22 cellular contexts compared by ENCODE assay signal in the genomic region with DNA sequence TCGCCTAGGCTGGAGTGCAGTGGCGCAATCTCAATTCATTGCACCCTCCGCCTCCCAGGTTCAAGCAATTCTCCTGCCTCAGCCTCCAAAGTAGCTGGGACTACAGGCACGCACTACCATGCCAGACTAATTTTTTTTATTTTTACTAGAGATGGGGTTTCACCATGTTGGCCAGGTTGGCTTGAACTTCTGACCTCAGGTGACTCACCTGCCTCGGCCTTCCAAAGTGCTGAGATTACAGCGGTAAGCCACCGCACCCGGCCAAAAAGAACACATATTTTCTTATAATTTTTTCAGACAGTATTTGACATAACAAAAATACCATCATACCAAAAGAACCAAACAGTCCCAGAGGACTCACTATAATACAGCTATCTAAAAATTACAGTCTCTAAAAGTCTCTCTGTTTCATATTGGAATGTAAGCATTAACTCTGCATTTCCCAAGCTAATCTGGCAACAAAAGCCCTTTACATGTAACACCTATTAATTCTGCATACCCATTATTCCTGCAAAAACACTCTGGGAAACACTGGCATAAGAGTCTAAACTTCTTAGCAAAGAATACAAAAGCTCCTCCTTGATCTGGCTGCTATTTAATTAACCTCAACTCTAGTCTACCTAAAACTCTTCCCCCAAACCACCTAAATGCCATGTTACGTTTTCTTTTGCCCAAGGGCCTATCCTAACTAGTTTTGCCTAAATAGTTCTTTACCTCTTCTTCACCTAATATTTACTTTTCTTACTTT. TPM values are rescaled to one million over a fixed set of nuclear protein-coding genes. Genes with fewer than 3 reads are reported as not detected.
A peak's percentile ranks its signal among the peaks of the same experiment; 100 is the strongest.
DNase-seq lines count a peak whose midpoint lies in the region; ATAC-seq, FAIRE-seq and TF ChIP-seq lines count a peak whose summit lies in the region.
"Had no signal": no experiment of that assay in that cellular context is flagged by ENCODE, and none has a peak within 500 bp of the region (broad histone marks: within the 10 kb centered on the region; RNA-seq: fewer than 3 reads in every experiment).

No MANE protein-coding gene starts in this region.

- peaks cover 27% of the 10 kb centered on the region for H3K36me3 ChIP-seq in CD8-positive, alpha-beta memory T cell (ENCODE audit: insufficient read depth, low read length)
- peaks cover 63% of the 10 kb centered on the region for H3K36me3 ChIP-seq in astrocyte (ENCODE audit: insufficient read depth, low read length)
- H3K36me3 ChIP-seq: uterus had no signal

- no peak for FAIRE-seq in astrocyte (lab: Jason Lieb, UNC)
- FAIRE-seq: G401.6, kidney had no signal

- H3K79me2 ChIP-seq in astrocyte (ENCODE audit: insufficient read depth, low read length): peaks cover 30% of the 10 kb centered on the region

- H3K4me3 Mint-ChIP-seq in CD8-positive, alpha-beta memory T cell: no peak overlapping the region
- no peak overlapping the region for H3K4me3 Mint-ChIP-seq in astrocyte (ENCODE audit: unreplicated experiment)
- H3K4me3 Mint-ChIP-seq in CD4-positive, alpha-beta T cell: no peak overlapping the region
- H3K4me3 Mint-ChIP-seq: activated CD8-positive, alpha-beta T cell treated with anti-CD3 and anti-CD28 coated beads, Interleukin-2, amount 10 ng/mL, durations not matched to agents 7 days and 5 days; activated T-cell treated with anti-CD3 and anti-CD28 coated beads, Interleukin-2, amount 50 U/mL, for 72 hours; nephron had no signal

- H4K20me1 ChIP-seq in astrocyte (ENCODE audit: insufficient read depth, low read length): peaks cover 61% of the 10 kb centered on the region

- no peaks in the 10 kb centered on the region for H3K4me1 ChIP-seq in CD8-positive, alpha-beta memory T cell (ENCODE audit: insufficient read depth, low read length)
- H3K4me1 ChIP-seq in astrocyte (ENCODE audit: insufficient read depth, low read length): peaks cover 20% of the 10 kb centered on the region
- H3K4me1 ChIP-seq: uterus had no signal

- no peaks in the 10 kb centered on the region for H3K27me3 Mint-ChIP-seq in CD8-positive, alpha-beta memory T cell
- no peaks in the 10 kb centered on the region for H3K27me3 Mint-ChIP-seq in astrocyte (ENCODE audit: low read depth, unreplicated experiment)
- no peaks in the 10 kb centered on the region for H3K27me3 Mint-ChIP-seq in CD4-positive, alpha-beta T cell

- no peak overlapping the region for H3K9ac ChIP-seq in astrocyte (ENCODE audit: low read length)

- H3K9me3 Mint-ChIP-seq in CD8-positive, alpha-beta memory T cell: no peaks in the 10 kb centered on the region
- H3K9me3 Mint-ChIP-seq in astrocyte (ENCODE audit: unreplicated experiment): no peaks in the 10 kb centered on the region
- H3K9me3 Mint-ChIP-seq in CD4-positive, alpha-beta T cell: no peaks in the 10 kb centered on the region
- H3K9me3 Mint-ChIP-seq: activated T-cell treated with anti-CD3 and anti-CD28 coated beads, Interleukin-2, amount 50 U/mL, for 72 hours; nephron had no signal

- peak overlapping the region; percentile 8 for H3K4me2 ChIP-seq in astrocyte (ENCODE audit: low read length)

- no peak overlapping the region for H3K4me3 ChIP-seq in CD8-positive, alpha-beta memory T cell (ENCODE audit: low read length)
- no peak overlapping the region for H3K4me3 ChIP-seq in astrocyte (ENCODE audit: insufficient read depth, low read depth, low read length)
- H3K4me3 ChIP-seq: spleen, uterus had no signal

- H3K27ac ChIP-seq in CD8-positive, alpha-beta memory T cell (ENCODE audit: low read depth, low read length): no peak overlapping the region
- H3K27ac ChIP-seq in astrocyte (ENCODE audit: low read depth, low read length): no peak overlapping the region
- no peak overlapping the region for H3K27ac ChIP-seq in CD4-positive, alpha-beta T cell (ENCODE audit: low read depth, low read length)
- H3K27ac ChIP-seq: spleen, uterus had no signal

- peak overlapping the region in 5 of 8 donors; percentile 1 to 45 (median 16) for H3K27ac Mint-ChIP-seq in CD8-positive, alpha-beta memory T cell
- H3K27ac Mint-ChIP-seq in astrocyte (ENCODE audit: unreplicated experiment): peak overlapping the region; percentile 48
- no peak overlapping the region for H3K27ac Mint-ChIP-seq in CD4-positive, alpha-beta T cell
- H3K27ac Mint-ChIP-seq: activated CD8-positive, alpha-beta T cell treated with anti-CD3 and anti-CD28 coated beads, Interleukin-2, amount 10 ng/mL, durations not matched to agents 7 days and 5 days; activated T-cell treated with anti-CD3 and anti-CD28 coated beads, Interleukin-2, amount 50 U/mL, for 72 hours; nephron had no signal

- H2AFZ ChIP-seq in astrocyte (ENCODE audit: low read depth, low read length): no peak overlapping the region

- peak; percentile 31 for ATAC-seq in left lobe of liver
- no peak for ATAC-seq in CD4-positive, alpha-beta T cell (ENCODE audit: poor library complexity)
- ATAC-seq: activated CD8-positive, alpha-beta T cell treated with anti-CD3 and anti-CD28 coated beads, Interleukin-2, amount 10 ng/mL, durations not matched to agents 7 days and 5 days; activated T-cell treated with anti-CD3 and anti-CD28 coated beads, Interleukin-2, amount 50 U/mL, for 72 hours had no signal

- no peak for DNase-seq in CD8-positive, alpha-beta memory T cell
- DNase-seq in HT1080 (ENCODE audit: low read depth) (peak; percentile 13), astrocyte (ENCODE audit: low read depth) (peak; percentile 60), left lobe of liver (ENCODE audit: low spot score) (no peak), NCI-H187 treated with DMSO at 0.1 percent for 48 hours (lab: John Stamatoyannopoulos, UW) (no peak), NCI-H524 treated with DMSO at 0.1 percent for 48 hours (lab: John Stamatoyannopoulos, UW) (no peak), amygdala (lab: John Stamatoyannopoulos, UW) (no peak)
- no peak for DNase-seq in CD4-positive, alpha-beta T cell
- DNase-seq: activated CD8-positive, alpha-beta T cell treated with anti-CD3 and anti-CD28 coated beads, Interleukin-2, amount 10 ng/mL, durations not matched to agents 7 days and 5 days; activated T-cell treated with anti-CD3 and anti-CD28 coated beads, Interleukin-2, amount 50 U/mL, for 72 hours; central memory CD4-positive, alpha-beta T cell; effector memory CD4-positive, alpha-beta T cell; Karpas-422; kidney; NCI-H1417; RPMI8226; spleen; stimulated activated CD8-positive, alpha-beta memory T cell treated with anti-CD3 and anti-CD28 coated beads, Interleukin-4, amount 100 ng/mL, for 48 hours; substantia nigra; uterus had no signal

- peaks cover 0 to 79% (median 16%) of the 10 kb centered on the region in 3 donors for H3K36me3 Mint-ChIP-seq in CD8-positive, alpha-beta memory T cell
- H3K36me3 Mint-ChIP-seq in astrocyte (ENCODE audit: low read depth, unreplicated experiment): peaks cover 9% of the 10 kb centered on the region
- peaks cover 94% of the 10 kb centered on the region for H3K36me3 Mint-ChIP-seq in CD4-positive, alpha-beta T cell (ENCODE audit: low read depth)

- intact Hi-C loops in CD4-positive, alpha-beta T cell (cut with DNase I, micrococcal nuclease): loop anchor here in 1 of 2 experiments (10.0 kb wide), 1 partner anchor 47 kb away; no protein-coding TSS in a partner anchor

- no peaks in the 10 kb centered on the region for H3K9me3 ChIP-seq in CD8-positive, alpha-beta memory T cell (ENCODE audit: low read length)
- no peaks in the 10 kb centered on the region for H3K9me3 ChIP-seq in astrocyte (ENCODE audit: insufficient read depth, low read depth, low read length)
- H3K9me3 ChIP-seq in CD4-positive, alpha-beta T cell (ENCODE audit: control insufficient read depth, low read length): no peaks in the 10 kb centered on the region
- H3K9me3 ChIP-seq: spleen, uterus had no signal

- peaks cover 32 to 55% (median 53%) of the 10 kb centered on the region in 3 donors for H3K4me1 Mint-ChIP-seq in CD8-positive, alpha-beta memory T cell
- H3K4me1 Mint-ChIP-seq in astrocyte (ENCODE audit: low read depth, unreplicated experiment): peaks cover 21% of the 10 kb centered on the region
- H3K4me1 Mint-ChIP-seq in CD4-positive, alpha-beta T cell (ENCODE audit: low read depth): peaks cover 52% of the 10 kb centered on the region
- H3K4me1 Mint-ChIP-seq: nephron had no signal

- TF ChIP-seq CTCF in astrocyte (IDR thresholded peaks at IDR 0.05; ENCODE audit: insufficient read depth, low read depth, low read length): no peak
- no peak for TF ChIP-seq CTCF in CD4-positive, alpha-beta T cell (IDR thresholded peaks at IDR 0.05)

- CTCF ChIA-PET in CD8-positive, alpha-beta memory T cell (lab: Charles Lee): no interaction called here
- CTCF ChIA-PET in CD4-positive, alpha-beta T cell (lab: Charles Lee): interaction anchor here (1.3 kb wide), 1 partner anchor 23 kb away, joined by 3 read pairs; no protein-coding TSS in a partner anchor

- POLR2A ChIA-PET in CD8-positive, alpha-beta memory T cell (lab: Charles Lee): no interaction called here
- POLR2A ChIA-PET in CD4-positive, alpha-beta T cell (lab: Charles Lee): interaction anchor here (1.0 kb wide), 1 partner anchor 19 kb away, joined by 3 read pairs; no protein-coding TSS in a partner anchor

- H3K27me3 ChIP-seq in CD8-positive, alpha-beta memory T cell (ENCODE audit: insufficient read depth, low read length, poor library complexity, severe bottlenecking): no peaks in the 10 kb centered on the region
- no peaks in the 10 kb centered on the region for H3K27me3 ChIP-seq in astrocyte (ENCODE audit: insufficient read depth, low read length)
- H3K27me3 ChIP-seq in CD4-positive, alpha-beta T cell (ENCODE audit: control insufficient read depth, insufficient read depth, low read length): no peaks in the 10 kb centered on the region
- H3K27me3 ChIP-seq: spleen, uterus had no signal

RNA-seq across cellular contexts. Expression of gene WDR26, which starts 26.9 kb away (rescaled TPM):
- total RNA-seq in CD8-positive, alpha-beta memory T cell: 10 to 100 TPM; 65.8 to 66.1 TPM
- polyA plus RNA-seq in CD8-positive, alpha-beta memory T cell: 5.6 TPM
- total RNA-seq in HT1080 (2014; rRNA removed; shearing (Covaris generic)): 18.1 and 27.4 TPM in 2 replicates
- polyA plus RNA-seq in HT1080 (2015; cell fraction: cytosol; rRNA removed): 54.1 and 64.0 TPM in 2 replicates
- 82.7 and 86.7 TPM in 2 replicates for polyA plus RNA-seq in HT1080 (2015; cell fraction: nucleus; rRNA removed)
- total RNA-seq in astrocyte: 105 and 113 TPM in 2 replicates
- total RNA-seq in left lobe of liver: 27.2 TPM
- total RNA-seq in CD4-positive, alpha-beta T cell: 100 to 1,000 TPM; 173 to 176 TPM

RNA-seq across cellular contexts. Expression of gene CNIH4, which starts 51.0 kb away (rescaled TPM):
- total RNA-seq in CD8-positive, alpha-beta memory T cell: 10 to 100 TPM; 45.7 to 53.9 TPM
- 49.3 TPM for polyA plus RNA-seq in CD8-positive, alpha-beta memory T cell
- total RNA-seq in HT1080 (2014; rRNA removed; shearing (Covaris generic)): 48.3 and 52.3 TPM in 2 replicates
- 52.7 and 59.5 TPM in 2 replicates for polyA plus RNA-seq in HT1080 (2015; cell fraction: cytosol; rRNA removed)
- 26.0 and 32.6 TPM in 2 replicates for polyA plus RNA-seq in HT1080 (2015; cell fraction: nucleus; rRNA removed)
- total RNA-seq in astrocyte (65.8 and 68.0 TPM in 2 replicates), left lobe of liver (14.9 TPM)
- total RNA-seq in CD4-positive, alpha-beta T cell: 10 to 100 TPM; 31.2 to 33.6 TPM

Comparison
In these comparisons a context has a peak if more than half of its experiments do, and no peak if none do; other contexts are left out.
1. DNase-seq: peak in HT1080 (single experiment) and astrocyte (single experiment); none in CD8-positive, alpha-beta memory T cell (0 of 5), left lobe of liver (single experiment), NCI-H187 treated with DMSO at 0.1 percent for 48 hours (single experiment), CD4-positive, alpha-beta T cell (0 of 10), NCI-H524 treated with DMSO at 0.1 percent for 48 hours (single experiment) and amygdala (0 of 56).